8 cellular contexts compared by ENCODE assay signal in the genomic region with DNA sequence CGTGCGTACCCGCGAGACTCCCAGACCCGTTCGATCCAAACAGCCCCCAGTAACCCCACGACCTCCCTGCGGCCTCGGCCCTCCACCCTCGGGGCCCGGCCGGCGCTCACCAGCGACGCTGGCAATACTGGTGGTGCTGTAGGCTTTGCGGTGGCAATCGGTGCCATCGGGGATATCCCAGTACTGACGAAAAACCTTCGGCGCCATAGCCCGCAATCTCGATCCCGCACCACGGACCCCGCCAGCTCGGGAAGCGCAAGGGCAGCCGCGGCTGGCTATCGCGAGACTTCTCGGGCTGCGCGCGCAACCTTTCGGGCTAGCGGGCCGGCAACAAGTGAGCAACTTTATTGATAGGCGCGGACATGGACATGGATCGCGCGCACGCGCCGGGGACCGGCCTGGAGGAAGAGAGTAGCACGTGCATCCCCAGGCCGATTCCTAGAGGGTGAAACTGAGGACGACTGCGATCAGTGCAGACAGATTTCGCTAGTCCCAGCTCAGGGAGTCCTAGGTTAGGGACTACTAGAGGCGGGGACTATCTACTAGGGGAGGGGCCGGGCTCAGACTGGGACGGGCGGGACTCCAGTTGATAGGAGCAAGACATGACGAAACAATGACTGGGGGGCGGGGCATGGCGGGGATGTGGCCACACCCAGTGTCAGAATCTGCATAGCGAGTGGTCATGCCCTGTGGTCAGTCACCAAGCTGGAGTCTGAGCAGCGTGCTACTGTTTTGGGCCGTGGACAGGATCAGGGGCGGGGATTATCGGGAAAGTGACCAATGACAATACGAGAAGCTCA. TPM values are rescaled to one million over a fixed set of nuclear protein-coding genes. Genes with fewer than 3 reads are reported as not detected.
A peak's percentile ranks its signal among the peaks of the same experiment; 100 is the strongest.
DNase-seq lines count a peak whose midpoint lies in the region; ATAC-seq, FAIRE-seq and TF ChIP-seq lines count a peak whose summit lies in the region.

TSS of gene NDUFA11 (minus strand) at position 289 of the 800 bp plus-strand sequence. CDS start at position 207, 82 bp downstream.

- FAIRE-seq in keratinocyte (lab: Jason Lieb, UNC): no peak

- CTCF ChIA-PET in AG04450 (lab: Charles Lee): interaction anchor here (0.7 to 5.4 kb wide), 4 partner anchors 12 to 183 kb away, joined by 3 to 54 read pairs (median 8); partner anchors contain the start of genes CATSPERD and NRTN

- no peaks in the 10 kb centered on the region for H3K9me1 ChIP-seq in keratinocyte (ENCODE audit: control insufficient read depth, extremely low read depth, insufficient read depth, low read length)

- H3K9me3 ChIP-seq in AG04450 (ENCODE audit: control insufficient read depth, insufficient read depth, low read length): peaks cover 3% of the 10 kb centered on the region; the same call in 1 of the 2 replicates
- H3K9me3 ChIP-seq in keratinocyte (ENCODE audit: control insufficient read depth, low read depth, low read length): no peaks in the 10 kb centered on the region

- H3K79me2 ChIP-seq in keratinocyte (ENCODE audit: control insufficient read depth, insufficient read depth, low read length): peaks cover 36% of the 10 kb centered on the region

- H4K20me1 ChIP-seq in keratinocyte (ENCODE audit: control insufficient read depth, extremely low read depth, insufficient read depth, low read length): no peaks in the 10 kb centered on the region

- H3K4me3 ChIP-seq in AG04450 (ENCODE audit: low read depth, low read length) (peak within 1 kb of the TSS; percentile 78), keratinocyte (ENCODE audit: control insufficient read depth in 2 of 3, extremely low read depth in 1 of 3, insufficient read depth in 2 of 3, low read depth in 1 of 3, low read length in 3 of 3) (peak within 1 kb of the TSS; percentile 79 to 98 (median 96))

- peak within 1 kb of the TSS; percentile 96 for H3K27ac ChIP-seq in AG04450 (ENCODE audit: low read depth, low read length)
- peak within 1 kb of the TSS; percentile 99 for H3K27ac ChIP-seq in keratinocyte (ENCODE audit: control insufficient read depth, insufficient read depth, low read length)

- peaks cover 4% of the 10 kb centered on the region for H3K4me1 ChIP-seq in keratinocyte (ENCODE audit: control insufficient read depth, extremely low read depth, insufficient read depth, low read length)

- peaks cover 2 to 6% of the 10 kb centered on the region in 2 experiments for H3K36me3 ChIP-seq in keratinocyte (ENCODE audit: control insufficient read depth in 2 of 2, extremely low read depth in 1 of 2, insufficient read depth in 2 of 2, low read length in 2 of 2)

- peak within 1 kb of the TSS; percentile 99 for H3K9ac ChIP-seq in keratinocyte (ENCODE audit: control insufficient read depth, extremely low read depth, insufficient read depth, low read length)

- no peak for TF ChIP-seq CTCF in AG04450 (IDR thresholded peaks at IDR 0.05; ENCODE audit: low read depth, low read length)
- no peak for TF ChIP-seq CTCF in keratinocyte (optimal IDR thresholded peaks at IDR 0.05 in 1 of 3, IDR thresholded peaks at IDR 0.05 in 1 of 3, conservative IDR thresholded peaks at IDR 0.05 in 1 of 3; ENCODE audit: extremely low read depth in 1 of 3, insufficient read depth in 2 of 3, low read length in 3 of 3)

- DNase-seq in AG04450 (ENCODE audit: low read depth, low spot score) (peak; percentile 91), NCI-H345 treated with DMSO at 0.1 percent for 48 hours (lab: John Stamatoyannopoulos, UW; ENCODE audit: unreplicated experiment) (peak; percentile 99), keratinocyte (ENCODE audit: low read depth, low spot score) (no peak)
- peak; percentile 94 to 97 (median 96) for DNase-seq in activated CD4-positive, CD25-positive, alpha-beta regulatory T cell (lab: John Stamatoyannopoulos, UW)
- peak; percentile 96 for DNase-seq in central memory CD4-positive, alpha-beta T cell
- peak; percentile 93 to 94 for DNase-seq in stimulated activated CD4-positive, alpha-beta T cell treated with anti-CD3 and anti-CD28 coated beads, Interleukin-15, amount 100 ng/mL, for 48 hours (ENCODE audit: low read depth in 2 of 2)

- dilution Hi-C loops in keratinocyte (cut with MboI; ENCODE audit: extremely low pct_ligation_motif_present, low sequenced_read_pairs): no loop called here

- peak within 1 kb of the TSS; percentile 96 for H2AFZ ChIP-seq in keratinocyte (ENCODE audit: control insufficient read depth, low read length)

- H3K27me3 ChIP-seq in AG04450 (ENCODE audit: control insufficient read depth, insufficient read depth, low read length) (no peaks in the 10 kb centered on the region), keratinocyte (ENCODE audit: control insufficient read depth, extremely low read depth, insufficient read depth, low read length) (no peaks in the 10 kb centered on the region)

- peak; percentile 40 for ATAC-seq in GM19035 (IDR thresholded peaks at IDR 0.05; ENCODE audit: unreplicated experiment)
- peak; percentile 30 for ATAC-seq in HG03342 (IDR thresholded peaks at IDR 0.05; ENCODE audit: unreplicated experiment)

- POLR2A ChIA-PET in AG04450 (lab: Yijun Ruan, JAX): interaction anchor here (0.6 to 3.5 kb wide), 19 partner anchors 10 to 1998 kb away, joined by 3 to 30 read pairs (median 4); partner anchors contain the start of genes DUS3L, RANBP3, RPL36 and SAFB

- H3K4me2 ChIP-seq in keratinocyte (ENCODE audit: control insufficient read depth, extremely low read depth, insufficient read depth, low read depth, low read length): peak within 1 kb of the TSS; percentile 73

RNA-seq across cellular contexts. Expression of gene NDUFA11, which starts in this region (rescaled TPM):
- 168 and 272 TPM in 2 replicates for polyA plus RNA-seq in AG04450 (2011; rRNA removed)
- polyA minus RNA-seq in AG04450 (2011; rRNA and poly(A)+ RNA removed): 14.4 and 26.5 TPM in 2 replicates
- polyA plus RNA-seq in keratinocyte: 122 to 323 TPM (median 217 TPM) in 3 replicates
- polyA plus RNA-seq in keratinocyte (2011; ENCODE audit: low read depth): 18.8 TPM
- 292 and 529 TPM in 2 replicates for polyA plus RNA-seq in keratinocyte (2011; cell fraction: cytosol; rRNA removed)
- polyA plus RNA-seq in keratinocyte (2011; cell fraction: nucleus; rRNA removed): 156 and 241 TPM in 2 replicates
- 147 and 297 TPM in 2 replicates for polyA plus RNA-seq in keratinocyte (2012; ENCODE audit: low replicate concordance)
- 43.8 to 93.8 TPM (median 65.4 TPM) in 3 replicates for polyA minus RNA-seq in keratinocyte
- 124 TPM for polyA minus RNA-seq in keratinocyte (2011; cell fraction: cytosol; rRNA and poly(A)+ RNA removed)
- 11.9 and 12.9 TPM in 2 replicates for polyA minus RNA-seq in keratinocyte (2011; cell fraction: nucleus; rRNA and poly(A)+ RNA removed)
